ENCODE assay signal across 8 cellular contexts in the genomic region with DNA sequence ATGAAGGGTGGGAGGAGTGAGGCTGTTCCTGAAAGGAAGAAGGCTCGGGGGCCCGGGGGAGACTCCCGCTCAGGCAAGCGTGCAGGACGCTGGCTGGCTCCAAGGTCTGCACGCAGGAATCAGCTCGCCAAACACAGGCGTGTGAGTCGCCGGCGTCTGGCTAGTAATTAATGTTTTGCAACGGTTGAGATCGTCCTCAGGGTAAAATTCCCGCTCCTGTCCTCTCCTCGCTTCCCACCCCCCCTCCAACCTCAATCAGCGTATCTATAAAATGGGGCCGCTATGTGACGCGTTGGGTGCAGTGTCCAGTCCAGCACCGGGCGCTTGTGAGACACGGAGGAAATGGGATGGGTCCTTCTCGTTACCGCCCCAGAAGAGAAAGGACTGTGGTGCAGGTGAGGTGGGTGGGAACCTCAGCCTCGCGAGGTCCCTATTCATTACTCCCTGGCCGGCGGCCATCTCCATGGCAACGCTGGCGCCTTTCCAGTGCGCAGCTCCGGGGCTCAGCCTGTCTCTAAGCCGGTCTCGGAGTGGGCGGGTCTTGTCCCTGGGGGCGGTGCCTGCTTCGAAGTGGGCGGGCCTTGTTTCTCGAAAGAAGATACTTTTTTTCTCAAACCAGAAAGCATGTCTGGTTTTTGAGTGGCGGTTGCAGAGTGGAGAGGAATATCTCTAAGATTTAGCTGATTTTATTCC. TPM values are rescaled to one million over a fixed set of nuclear protein-coding genes. Genes with fewer than 3 reads are reported as not detected.
DNase-seq lines count a peak whose midpoint lies in the region; ATAC-seq, FAIRE-seq and TF ChIP-seq lines count a peak whose summit lies in the region.

No MANE protein-coding gene starts in this region.

- WGBS in small intestine, 3 donors: 1 to 2% (median 1%) methylated on average over 39 to 40 of the region's 40 CpGs

- peak overlapping the region in 1 of 2 donors; percentile 22 for H3K27ac ChIP-seq in small intestine (ENCODE audit: low read depth in 1 of 2, low read length in 1 of 2)

- FAIRE-seq in GM18507 (lab: Jason Lieb, UNC) (peak; percentile 92), bronchial epithelial cell (lab: Jason Lieb, UNC) (no peak), small intestine (lab: Jason Lieb, UNC) (no peak)

- no peaks in the 10 kb centered on the region for H3K9me3 ChIP-seq in small intestine (ENCODE audit: control insufficient read depth, low read depth)

- H3K36me3 ChIP-seq in bronchial epithelial cell (ENCODE audit: control insufficient read depth, insufficient read depth, low read length): peaks cover 1% of the 10 kb centered on the region
- H3K36me3 ChIP-seq in small intestine (ENCODE audit: control insufficient read depth in 2 of 2, insufficient read depth in 2 of 2, low read length in 2 of 2): no peaks in the 10 kb centered on the region

- H3K27me3 Mint-ChIP-seq in WTC11 (ENCODE audit: low read depth) (peaks cover 33% of the 10 kb centered on the region), immature natural killer cell (ENCODE audit: low read depth in 3 of 3) (peaks cover 7 to 10% (median 8%) of the 10 kb centered on the region in 3 donors)

- DNase-seq in GM18507 (ENCODE audit: extremely low spot score, insufficient read length, low read depth) (peak; percentile 94), NCI-H2196 (lab: John Stamatoyannopoulos, UW; ENCODE audit: unreplicated experiment) (peak; percentile 98), WTC11 (ENCODE audit: low spot score) (peak; percentile 98), bronchial epithelial cell (ENCODE audit: low read depth) (peak; percentile 91), immature natural killer cell (peak; percentile 86 to 89 (median 87)), small intestine (peak; percentile 90), AML-193 (lab: John Stamatoyannopoulos, UW) (no peak)

- H3K4me1 Mint-ChIP-seq in WTC11 (peaks cover 36% of the 10 kb centered on the region), immature natural killer cell (peaks cover 19 to 25% of the 10 kb centered on the region in 2 donors)

- CTCF ChIA-PET in WTC11 (lab: Charles Lee): interaction anchor here (0.9 to 4.0 kb wide), 6 partner anchors 12 to 120 kb away, joined by 3 to 13 read pairs (median 5); a partner anchor contains a TSS

- POLR2A ChIA-PET in WTC11 (lab: Charles Lee): interaction anchor here (0.6 to 2.3 kb wide), 3 partner anchors 12 to 38 kb away, joined by 5 to 17 read pairs (median 5); a partner anchor contains a TSS

- H3K4me3 ChIP-seq in bronchial epithelial cell (ENCODE audit: low read depth, low read length): peak overlapping the region; percentile 27
- no peak overlapping the region for H3K4me3 ChIP-seq in small intestine (ENCODE audit: low read depth in 1 of 2, low read length in 2 of 2)

- peak overlapping the region; percentile 75 for H3K4me3 Mint-ChIP-seq in WTC11
- H3K4me3 Mint-ChIP-seq in immature natural killer cell: peak overlapping the region; percentile 82 to 87 (median 85)

- no peaks in the 10 kb centered on the region for H3K9me3 Mint-ChIP-seq in WTC11
- H3K9me3 Mint-ChIP-seq in immature natural killer cell: no peaks in the 10 kb centered on the region

- H3K4me1 ChIP-seq in small intestine (ENCODE audit: control insufficient read depth in 2 of 2, insufficient read depth in 1 of 2, low read depth in 1 of 2, low read length in 1 of 2): peaks cover 0 to 7% of the 10 kb centered on the region in 2 donors

- H3K36me3 Mint-ChIP-seq in WTC11: no peaks in the 10 kb centered on the region
- no peaks in the 10 kb centered on the region for H3K36me3 Mint-ChIP-seq in immature natural killer cell

- H3K27ac Mint-ChIP-seq in WTC11 (no peak overlapping the region), immature natural killer cell (peak overlapping the region in 4 of 6 donors; percentile 66 to 85 (median 80))

- TF ChIP-seq CTCF in WTC11 (IDR thresholded peaks at IDR 0.05) (no peak), bronchial epithelial cell (IDR thresholded peaks at IDR 0.05; ENCODE audit: insufficient read depth, low read length, severe bottlenecking) (no peak)

- peak; percentile 79 for ATAC-seq in HG03095 (IDR thresholded peaks at IDR 0.05; ENCODE audit: unreplicated experiment)
- ATAC-seq in WTC11: peak; percentile 90

- H3K27me3 ChIP-seq in bronchial epithelial cell (ENCODE audit: control insufficient read depth, insufficient read depth, low read length): no peaks in the 10 kb centered on the region
- no peaks in the 10 kb centered on the region for H3K27me3 ChIP-seq in small intestine (ENCODE audit: control insufficient read depth in 2 of 2, insufficient read depth in 2 of 2, low read length in 2 of 2)

TF ChIP-seq in WTC11, 78 proteins besides CTCF, POLR2A, EP300 and RAD21:
- TF ChIP-seq SP1 (CRISPR knock-in tag; conservative IDR thresholded peaks at IDR 0.05) (peak; percentile 52; the same call in 1 of the 2 replicates), ZNF219 (CRISPR knock-in tag; IDR thresholded peaks at IDR 0.05; ENCODE audit: borderline replicate concordance) (no peak), NR1H2 (CRISPR knock-in tag; IDR thresholded peaks at IDR 0.05) (no peak), ETV6 (CRISPR knock-in tag; IDR thresholded peaks at IDR 0.05) (0 out of 2 replicates have a peak, but pooled peaks have one; percentile 33)
- TF ChIP-seq, protein P1, sequence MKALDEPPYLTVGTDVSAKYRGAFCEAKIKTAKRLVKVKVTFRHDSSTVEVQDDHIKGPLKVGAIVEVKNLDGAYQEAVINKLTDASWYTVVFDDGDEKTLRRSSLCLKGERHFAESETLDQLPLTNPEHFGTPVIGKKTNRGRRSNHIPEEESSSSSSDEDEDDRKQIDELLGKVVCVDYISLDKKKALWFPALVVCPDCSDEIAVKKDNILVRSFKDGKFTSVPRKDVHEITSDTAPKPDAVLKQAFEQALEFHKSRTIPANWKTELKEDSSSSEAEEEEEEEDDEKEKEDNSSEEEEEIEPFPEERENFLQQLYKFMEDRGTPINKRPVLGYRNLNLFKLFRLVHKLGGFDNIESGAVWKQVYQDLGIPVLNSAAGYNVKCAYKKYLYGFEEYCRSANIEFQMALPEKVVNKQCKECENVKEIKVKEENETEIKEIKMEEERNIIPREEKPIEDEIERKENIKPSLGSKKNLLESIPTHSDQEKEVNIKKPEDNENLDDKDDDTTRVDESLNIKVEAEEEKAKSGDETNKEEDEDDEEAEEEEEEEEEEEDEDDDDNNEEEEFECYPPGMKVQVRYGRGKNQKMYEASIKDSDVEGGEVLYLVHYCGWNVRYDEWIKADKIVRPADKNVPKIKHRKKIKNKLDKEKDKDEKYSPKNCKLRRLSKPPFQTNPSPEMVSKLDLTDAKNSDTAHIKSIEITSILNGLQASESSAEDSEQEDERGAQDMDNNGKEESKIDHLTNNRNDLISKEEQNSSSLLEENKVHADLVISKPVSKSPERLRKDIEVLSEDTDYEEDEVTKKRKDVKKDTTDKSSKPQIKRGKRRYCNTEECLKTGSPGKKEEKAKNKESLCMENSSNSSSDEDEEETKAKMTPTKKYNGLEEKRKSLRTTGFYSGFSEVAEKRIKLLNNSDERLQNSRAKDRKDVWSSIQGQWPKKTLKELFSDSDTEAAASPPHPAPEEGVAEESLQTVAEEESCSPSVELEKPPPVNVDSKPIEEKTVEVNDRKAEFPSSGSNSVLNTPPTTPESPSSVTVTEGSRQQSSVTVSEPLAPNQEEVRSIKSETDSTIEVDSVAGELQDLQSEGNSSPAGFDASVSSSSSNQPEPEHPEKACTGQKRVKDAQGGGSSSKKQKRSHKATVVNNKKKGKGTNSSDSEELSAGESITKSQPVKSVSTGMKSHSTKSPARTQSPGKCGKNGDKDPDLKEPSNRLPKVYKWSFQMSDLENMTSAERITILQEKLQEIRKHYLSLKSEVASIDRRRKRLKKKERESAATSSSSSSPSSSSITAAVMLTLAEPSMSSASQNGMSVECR (CRISPR knock-in tag; IDR thresholded peaks at IDR 0.05; ENCODE audit: borderline replicate concordance): peak; percentile 34; the same call in 1 of the 2 replicates
TF ChIP-seq in WTC11: peak in this region for 3.

RNA-seq across cellular contexts. Expression of a gene that starts 6.5 kb away (rescaled TPM):
- 29.7 to 30.4 TPM (median 30.0 TPM) in 3 replicates for total RNA-seq in WTC11 (2021)
- total RNA-seq in bronchial epithelial cell: 1.8 and 2.2 TPM in 2 replicates
- polyA plus RNA-seq in immature natural killer cell: under 1 TPM in 2 of 3 donors, not detected in 1; 0.19 to 0.64 TPM
- 1 to 10 TPM; 2.2 to 4.9 (median 4.8) TPM for polyA plus RNA-seq in small intestine

RNA-seq across cellular contexts. Expression of a gene that starts 12.2 kb away (rescaled TPM):
- total RNA-seq in WTC11 (2021) (20.1 to 22.7 TPM (median 20.6 TPM) in 3 replicates), bronchial epithelial cell (2.1 and 3.5 TPM in 2 replicates)
- polyA plus RNA-seq in immature natural killer cell (1 to 10 TPM in 2 of 3 donors, under 1 TPM in 1; 0.63 to 1.7 (median 1.0) TPM), small intestine (1 to 10 TPM; 7.2 to 7.5 (median 7.3) TPM)

RNA-seq across cellular contexts. Expression of a gene that starts 13.0 kb away (rescaled TPM):
- total RNA-seq in WTC11 (2021) (5.5 to 6.3 TPM (median 5.5 TPM) in 3 replicates), bronchial epithelial cell (18.4 and 19.6 TPM in 2 replicates)
- polyA plus RNA-seq in immature natural killer cell (10 to 100 TPM; 23.9 to 36.4 (median 31.7) TPM), small intestine (10 to 100 TPM; 40.2 to 63.5 (median 51.2) TPM)

RNA-seq across cellular contexts. Expression of a gene that starts 18.3 kb away (rescaled TPM):
- total RNA-seq in WTC11 (2021) (18.5 to 21.7 TPM (median 19.0 TPM) in 3 replicates), bronchial epithelial cell (0.53 and 0.64 TPM in 2 replicates)
- polyA plus RNA-seq in immature natural killer cell (under 1 TPM in 2 of 3 donors, not detected in 1; 0.08 to 0.18 TPM), small intestine (1 to 10 TPM; 4.0 to 6.8 (median 4.3) TPM)

RNA-seq across cellular contexts. Expression of a gene that starts 37.2 kb away (rescaled TPM):
- total RNA-seq in WTC11 (2021) (9.9 to 12.1 TPM (median 11.4 TPM) in 3 replicates), bronchial epithelial cell (5.0 and 5.1 TPM in 2 replicates)
- polyA plus RNA-seq in immature natural killer cell (under 1 TPM; 0.59 to 0.78 (median 0.62) TPM), small intestine (10 to 100 TPM in 2 of 3 donors, 1 to 10 TPM in 1; 9.5 to 11.9 (median 10.1) TPM)

Comparison
In these comparisons a context has a peak if more than half of its experiments do, and no peak if none do; other contexts are left out.
1. DNase-seq: peak in GM18507 (single experiment), NCI-H2196 (single experiment), WTC11 (single experiment), bronchial epithelial cell (single experiment), immature natural killer cell (3 of 3) and small intestine (single experiment); none in AML-193 (0 of 2).